In the genomic region with DNA sequence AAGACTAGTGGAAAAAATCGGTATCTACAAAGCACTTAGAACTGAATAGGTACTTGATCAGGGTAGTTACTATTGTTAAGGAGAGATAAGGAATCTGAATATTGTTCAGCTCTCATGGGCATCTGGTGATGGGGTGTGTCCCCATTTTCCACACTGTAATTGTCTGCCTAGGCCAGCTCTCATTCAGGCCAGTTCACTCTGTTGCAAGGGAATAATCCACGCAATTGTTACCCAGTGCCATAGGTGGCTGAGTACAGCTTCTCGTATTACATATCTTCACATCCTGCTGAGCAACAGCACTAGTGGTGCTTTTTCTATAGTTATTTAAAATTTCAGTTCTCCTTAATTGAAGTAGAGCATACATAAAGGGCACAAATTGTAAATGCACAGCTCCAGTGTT, we compare ENCODE assay signal across 1 cellular context.
TF ChIP-seq lines count a peak whose summit lies in the region.

No MANE protein-coding gene starts in this region.

TF ChIP-seq in H1, 55 proteins besides CTCF, POLR2A, EP300 and RAD21 (continued from another document):
- TF ChIP-seq HDAC2 (IDR thresholded peaks at IDR 0.05; ENCODE audit: borderline replicate concordance in 1 of 2, low read depth in 2 of 2, low read length in 2 of 2) (no peak), SRF (IDR thresholded peaks at IDR 0.05; ENCODE audit: low read depth, low read length) (no peak), CTBP2 (IDR thresholded peaks at IDR 0.05; ENCODE audit: borderline replicate concordance, insufficient read depth, insufficient read length, low read length) (no peak), HDAC6 (IDR thresholded peaks at IDR 0.05; ENCODE audit: low read depth, low read length) (no peak), ASH2L (IDR thresholded peaks at IDR 0.05; ENCODE audit: low read length) (no peak), KDM1A (IDR thresholded peaks at IDR 0.05; ENCODE audit: borderline replicate concordance, low read length) (no peak), BACH1 (IDR thresholded peaks at IDR 0.05; ENCODE audit: low read length) (no peak), CBX8 (IDR thresholded peaks at IDR 0.05; ENCODE audit: borderline replicate concordance, low read depth, low read length) (no peak), TCF12 (IDR thresholded peaks at IDR 0.05; ENCODE audit: low read depth, low read length) (no peak), FOSL1 (IDR thresholded peaks at IDR 0.05; ENCODE audit: insufficient read depth, low read depth, low read length) (no peak)
TF ChIP-seq in H1: peak in this region for 0.
